Comparison of ENCODE assay signal across 8 cellular contexts in genomic region chr5:44809956-44810276, GRCh38. TPM values are rescaled to one million over a fixed set of nuclear protein-coding genes. Genes with fewer than 3 reads are reported as not detected.
A peak's percentile ranks its signal among the peaks of the same experiment; 100 is the strongest.
DNase-seq lines count a peak whose midpoint lies in the region; ATAC-seq, FAIRE-seq and TF ChIP-seq lines count a peak whose summit lies in the region.

No MANE protein-coding gene starts in this region.

- H3K9me3 ChIP-seq in SK-N-MC (ENCODE audit: low read depth, low read length) (no peaks in the 10 kb centered on the region), psoas muscle (no peaks in the 10 kb centered on the region)

- H3K27ac ChIP-seq in SK-N-MC = no peak overlapping the region
- H3K27ac ChIP-seq in psoas muscle = peak overlapping the region; percentile 94

- H3K36me3 ChIP-seq in SK-N-MC (ENCODE audit: insufficient read depth, low read length) (peaks cover 43% of the 10 kb centered on the region), psoas muscle (ENCODE audit: insufficient read depth in 1 of 2, low read depth in 1 of 2) (peaks cover 0 to 42% of the 10 kb centered on the region in 2 donors)

- peak; percentile 88 for FAIRE-seq in G401.6 (lab: Jason Lieb, UNC)

- peak overlapping the region; percentile 84 for H3K9ac ChIP-seq in SK-N-MC (ENCODE audit: insufficient read length)

- H3K4me3 ChIP-seq in SK-N-MC = peak overlapping the region; percentile 99
- peak overlapping the region; percentile 89 for H3K4me3 ChIP-seq in fibroblast of mammary gland (ENCODE audit: control insufficient read depth, low read depth, low read length)
- peak overlapping the region; percentile 84 for H3K4me3 ChIP-seq in psoas muscle

- intact Hi-C loops in psoas muscle (cut with DNase I) = no loop called here

- H3K27me3 ChIP-seq in psoas muscle (ENCODE audit: insufficient read depth in 3 of 3, low read length in 2 of 3) = no peaks in the 10 kb centered on the region

- 3 to 6% (median 5%) methylated on average over 8 of the region's 8 CpGs for WGBS in psoas muscle, 3 donors

- peaks cover 19% of the 10 kb centered on the region for H3K4me1 ChIP-seq in psoas muscle

- DNase-seq in SK-N-MC (ENCODE audit: low read depth, low spot score) (no peak), fibroblast of mammary gland (ENCODE audit: low read depth) (no peak), psoas muscle (no peak), HK-2 (ENCODE audit: unreplicated experiment) (no peak), MV-4-11 (lab: John Stamatoyannopoulos, UW) (no peak), midbrain (lab: John Stamatoyannopoulos, UW) (no peak)
- DNase-seq in stimulated activated CD4-positive, alpha-beta T cell treated with anti-CD3 and anti-CD28 coated beads, Interleukin-4, amount 100 ng/mL, for 24 hours = no peak

- TF ChIP-seq CTCF in fibroblast of mammary gland (conservative IDR thresholded peaks at IDR 0.05; ENCODE audit: control insufficient read depth, insufficient read depth, low read depth, low read length) (no peak), psoas muscle (IDR thresholded peaks at IDR 0.05) (no peak)

- ATAC-seq in psoas muscle = no peak

RNA-seq across cellular contexts. Expression of gene MRPS30, which starts 1.2 kb away (rescaled TPM):
- total RNA-seq in psoas muscle = 100 to 1,000 TPM in 1 of 4 donors, 10 to 100 TPM in 3; 68.8 to 105 (median 73.0) TPM
- 10 to 100 TPM; 41.4 to 80.8 (median 56.0) TPM for polyA plus RNA-seq in psoas muscle
